In genomic region chr17:40178660-40179059, GRCh38 we compare ENCODE assay signal across 9 cellular contexts. TPM values are rescaled to one million over a fixed set of nuclear protein-coding genes. Genes with fewer than 3 reads are reported as not detected.
DNase-seq lines count a peak whose midpoint lies in the region; ATAC-seq and TF ChIP-seq lines count a peak whose summit lies in the region.
"Had no signal": no experiment of that assay in that cellular context is flagged by ENCODE, and none has a peak within 500 bp of the region (broad histone marks: within the 10 kb centered on the region; RNA-seq: fewer than 3 reads in every experiment).

No MANE protein-coding gene starts in this region.

- CTCF ChIA-PET in HCT116 (lab: Charles Lee), result interaction anchor here (1.8 to 2.5 kb wide), 2 partner anchors 11 to 66 kb away, joined by 12 to 19 read pairs; no protein-coding TSS in a partner anchor

- BruUV-seq in HCT116 (replicated peaks; lab: Mats Ljungman, UMichigan), result no TSS peak

- no peaks in the 10 kb centered on the region for H4K20me1 ChIP-seq in HCT116 (ENCODE audit: insufficient read depth)

- H3K9me2 ChIP-seq in HCT116 (ENCODE audit: insufficient read depth), result no peaks in the 10 kb centered on the region

- H3K4me2 ChIP-seq in HCT116 (ENCODE audit: low read length), result peak overlapping the region; percentile 67

- TF ChIP-seq RAD21 in HCT116 (IDR thresholded peaks at IDR 0.05; ENCODE audit: low read depth), result no peak

- H3K9me3 Mint-ChIP-seq in glutamatergic neuron (ENCODE audit: unreplicated experiment), result peaks cover 2% of the 10 kb centered on the region

- peaks cover 1% of the 10 kb centered on the region for H3K4me1 Mint-ChIP-seq in glutamatergic neuron (ENCODE audit: low read depth, unreplicated experiment)

- H2AFZ ChIP-seq in HCT116 (ENCODE audit: low read depth, low read length, poor library complexity, severe bottlenecking), result no peak overlapping the region

- intact Hi-C loops in HCT116 (cut with micrococcal nuclease), result no loop called here

- POLR2A ChIA-PET in HCT116 (lab: Charles Lee), result no interaction called here

- H3K27ac ChIP-seq in HCT116 (ENCODE audit: low read depth, low read length) (peak overlapping the region; percentile 86; the same call in 1 of the 2 replicates), VCaP (peak overlapping the region; percentile 74; the same call in 1 of the 2 replicates), skin epidermis (peak overlapping the region; percentile 4 to 94 (median 84))

- H3K36me3 ChIP-seq in HCT116 (ENCODE audit: control insufficient read depth in 1 of 2, insufficient read depth in 2 of 2, low read length in 2 of 2), result peaks cover 0 to 9% of the 10 kb centered on the region in 2 experiments; a peak in 1 of 4 replicates

- DNase-seq in HCT116 (ENCODE audit: low read depth, low spot score), result no peak
- DNase-seq in glutamatergic neuron, result no peak
- no peak for DNase-seq in cerebellar cortex (ENCODE audit: low spot score)
- DNase-seq in SHP77 (lab: John Stamatoyannopoulos, UW), result no peak
- DNase-seq in DMS53 (lab: John Stamatoyannopoulos, UW), result no peak
- DNase-seq: SIG-M5 had no signal

- no peak for TF ChIP-seq POLR2A in HCT116 (IDR thresholded peaks at IDR 0.05; ENCODE audit: borderline replicate concordance, extremely low read depth, insufficient read depth, insufficient read length)

- peaks cover 49 to 60% of the 10 kb centered on the region in 2 experiments for H3K4me1 ChIP-seq in HCT116 (ENCODE audit: control insufficient read depth in 1 of 2, insufficient read depth in 2 of 2, low read length in 2 of 2)

- no peaks in the 10 kb centered on the region for H3K27me3 ChIP-seq in HCT116 (ENCODE audit: insufficient read depth, low read length)

- H3K4me3 ChIP-seq in HCT116 (replicated peaks in 1 of 2; ENCODE audit: low read depth in 1 of 2, low read length in 2 of 2), result no peak overlapping the region
- peak overlapping the region; percentile 44 to 70 (median 55) for H3K4me3 ChIP-seq in skin epidermis
- H3K4me3 ChIP-seq: lung had no signal

- no peak for ATAC-seq in HCT116

- no peaks in the 10 kb centered on the region for H3K36me3 Mint-ChIP-seq in glutamatergic neuron (ENCODE audit: unreplicated experiment)

- H3K79me2 ChIP-seq in HCT116 (ENCODE audit: insufficient read depth, low read length), result no peaks in the 10 kb centered on the region

- H3K27ac Mint-ChIP-seq in glutamatergic neuron (ENCODE audit: unreplicated experiment), result no peak overlapping the region

- H3K9me3 ChIP-seq in HCT116 (ENCODE audit: control insufficient read depth in 1 of 2, insufficient read depth in 1 of 2, low read depth in 1 of 2, low read length in 2 of 2), result no peaks in the 10 kb centered on the region

- no peak for TF ChIP-seq CTCF in HCT116 (IDR thresholded peaks at IDR 0.05 in 2 of 3, conservative IDR thresholded peaks at IDR 0.05 in 1 of 3; ENCODE audit: borderline replicate concordance in 1 of 3, insufficient read depth in 1 of 3, low read depth in 2 of 3, low read length in 2 of 3)
- TF ChIP-seq CTCF in VCaP (conservative IDR thresholded peaks at IDR 0.05), result no peak
- no peak for TF ChIP-seq CTCF in glutamatergic neuron (IDR thresholded peaks at IDR 0.05; ENCODE audit: partially characterized antibody, unreplicated experiment)

- RAD21 ChIA-PET in HCT116 (lab: Charles Lee; ENCODE audit: low non-redundant PET in 1 of 2, low total read pairs in 2 of 2, uncharacterized antibody in 2 of 2, unreplicated experiment in 2 of 2), result interaction anchor here in 1 of 2 experiments (0.7 kb wide), 1 partner anchor 67 kb away, joined by 3 read pairs; no protein-coding TSS in a partner anchor

- H3K4me3 Mint-ChIP-seq in glutamatergic neuron (ENCODE audit: unreplicated experiment), result peak overlapping the region; percentile 67

- 0 out of 2 replicates have a peak overlapping the region, but pooled peaks have one; percentile 1 for H3K9ac ChIP-seq in HCT116 (ENCODE audit: low read length)

- peaks cover 6% of the 10 kb centered on the region for H3K27me3 Mint-ChIP-seq in glutamatergic neuron (ENCODE audit: unreplicated experiment)

TF ChIP-seq in HCT116, 20 proteins besides CTCF, POLR2A, EP300 and RAD21:
- TF ChIP-seq SRF (IDR thresholded peaks at IDR 0.05; ENCODE audit: low read depth) (no peak), ZFX (IDR thresholded peaks at IDR 0.05) (no peak), YY1 (IDR thresholded peaks at IDR 0.05; ENCODE audit: extremely low read depth, insufficient replicate concordance, low read depth, low read length) (no peak), POLR2AphosphoS5 (IDR thresholded peaks at IDR 0.05; ENCODE audit: low read depth, low read length) (no peak), ELF1 (IDR thresholded peaks at IDR 0.05; ENCODE audit: borderline replicate concordance, low read depth) (no peak), TCF7L2 (IDR thresholded peaks at IDR 0.05; ENCODE audit: borderline replicate concordance, extremely low read depth, insufficient read depth, insufficient read length) (no peak), CEBPB (IDR thresholded peaks at IDR 0.05; ENCODE audit: low read depth) (no peak), EGR1 (IDR thresholded peaks at IDR 0.05; ENCODE audit: low read depth) (no peak), ATF3 (IDR thresholded peaks at IDR 0.05) (no peak), FOSL1 (IDR thresholded peaks at IDR 0.05; ENCODE audit: low read depth) (no peak)

RNA-seq across cellular contexts. Expression of gene RAPGEFL1, which starts 1.4 kb away (rescaled TPM):
- total RNA-seq in HCT116 (2021; ENCODE audit: unreplicated experiment) (9.7 TPM), glutamatergic neuron (ENCODE audit: unreplicated experiment) (25.3 TPM)
- polyA plus RNA-seq in HCT116 (2012), result 4.9 and 6.1 TPM in 2 replicates

RNA-seq across cellular contexts. Expression of gene CASC3, which starts 38.3 kb away (rescaled TPM):
- total RNA-seq in HCT116 (2021; ENCODE audit: unreplicated experiment), result 73.1 TPM
- 35.5 and 37.0 TPM in 2 replicates for polyA plus RNA-seq in HCT116 (2012)
- total RNA-seq in glutamatergic neuron (ENCODE audit: unreplicated experiment), result 145 TPM

RNA-seq across cellular contexts. Expression of gene WIPF2, which starts 40.4 kb away (rescaled TPM):
- total RNA-seq in HCT116 (2021; ENCODE audit: unreplicated experiment) (30.4 TPM), glutamatergic neuron (ENCODE audit: unreplicated experiment) (25.4 TPM)
- 19.2 and 19.5 TPM in 2 replicates for polyA plus RNA-seq in HCT116 (2012)

RNA-seq across cellular contexts. Expression of gene MSL1, which starts 56.9 kb away (rescaled TPM):
- total RNA-seq in HCT116 (2021; ENCODE audit: unreplicated experiment) (67.2 TPM), glutamatergic neuron (ENCODE audit: unreplicated experiment) (110 TPM)
- 26.8 and 36.5 TPM in 2 replicates for polyA plus RNA-seq in HCT116 (2012)

Comparison
In these comparisons a context has a peak if more than half of its experiments do, and no peak if none do; other contexts are left out.
1. H3K4me3 ChIP-seq: peak in skin epidermis (7 of 7); none in HCT116 (0 of 2).
2. Peak in every context shown above with its lines, with median percentiles within 50 percentile points of each other: H3K27ac ChIP-seq.